ENCODE assay signal across 9 cellular contexts in genomic region chr11:122746050-122746478, GRCh38.
DNase-seq lines count a peak whose midpoint lies in the region; ATAC-seq and TF ChIP-seq lines count a peak whose summit lies in the region.
"Had no signal": no experiment of that assay in that cellular context is flagged by ENCODE, and none has a peak within 500 bp of the region (broad histone marks: within the 10 kb centered on the region; RNA-seq: fewer than 3 reads in every experiment).

No MANE protein-coding gene starts in this region.

- H3K27ac Mint-ChIP-seq in dendritic cell treated with granulocyte-macrophage colony-stimulating factor and Interleukin-4, amounts not matched to agents 40 ng/mL and 50 ng/mL, for 4 days: peak overlapping the region; percentile 82

- ATAC-seq in GM18858 (IDR thresholded peaks at IDR 0.05; ENCODE audit: unreplicated experiment) (peak; percentile 68), HG02870 (IDR thresholded peaks at IDR 0.05; ENCODE audit: unreplicated experiment) (peak; percentile 56), psoas muscle (no peak)

- 84 to 91% (median 89%) methylated on average over 13 of the region's 13 CpGs for WGBS in psoas muscle, 3 donors

- H3K36me3 ChIP-seq in psoas muscle (ENCODE audit: insufficient read depth in 1 of 2, low read depth in 1 of 2): no peaks in the 10 kb centered on the region

- no peaks in the 10 kb centered on the region for H3K4me1 ChIP-seq in psoas muscle

- no peak overlapping the region for H3K4me3 Mint-ChIP-seq in dendritic cell treated with granulocyte-macrophage colony-stimulating factor and Interleukin-4, amounts not matched to agents 40 ng/mL and 50 ng/mL, for 4 days

- DNase-seq in SIG-M5 (lab: John Stamatoyannopoulos, UW): peak; percentile 79
- DNase-seq in NCI-H1105 (lab: John Stamatoyannopoulos, UW): no peak
- DNase-seq in NCI-H2227 treated with DMSO at 0.1 percent for 48 hours (lab: John Stamatoyannopoulos, UW): no peak
- no peak for DNase-seq in psoas muscle
- DNase-seq in caudate nucleus (lab: John Stamatoyannopoulos, UW): no peak

- no peaks in the 10 kb centered on the region for H3K9me3 Mint-ChIP-seq in dendritic cell treated with granulocyte-macrophage colony-stimulating factor and Interleukin-4, amounts not matched to agents 40 ng/mL and 50 ng/mL, for 4 days

- H3K27ac ChIP-seq in psoas muscle: no peak overlapping the region
- no peak overlapping the region for H3K27ac ChIP-seq in caudate nucleus (ENCODE audit: low read depth, low read length)

- H3K9me3 ChIP-seq in psoas muscle: no peaks in the 10 kb centered on the region

- TF ChIP-seq CTCF in psoas muscle (IDR thresholded peaks at IDR 0.05): no peak

- peaks cover 42% of the 10 kb centered on the region for H3K4me1 Mint-ChIP-seq in dendritic cell treated with granulocyte-macrophage colony-stimulating factor and Interleukin-4, amounts not matched to agents 40 ng/mL and 50 ng/mL, for 4 days (ENCODE audit: low read depth)

- H3K27me3 ChIP-seq in psoas muscle (ENCODE audit: insufficient read depth in 3 of 3, low read length in 2 of 3): no peaks in the 10 kb centered on the region

- no peaks in the 10 kb centered on the region for H3K36me3 Mint-ChIP-seq in dendritic cell treated with granulocyte-macrophage colony-stimulating factor and Interleukin-4, amounts not matched to agents 40 ng/mL and 50 ng/mL, for 4 days (ENCODE audit: low read depth)

- intact Hi-C loops in dendritic cell treated with granulocyte-macrophage colony-stimulating factor and Interleukin-4, amounts not matched to agents 40 ng/mL and 50 ng/mL, for 4 days (cut with micrococcal nuclease): no loop called here
- intact Hi-C loops in psoas muscle (cut with DNase I): no loop called here

- H3K4me3 ChIP-seq in psoas muscle: no peak overlapping the region
- H3K4me3 ChIP-seq: skin epidermis had no signal

- no peaks in the 10 kb centered on the region for H3K27me3 Mint-ChIP-seq in dendritic cell treated with granulocyte-macrophage colony-stimulating factor and Interleukin-4, amounts not matched to agents 40 ng/mL and 50 ng/mL, for 4 days

Comparison
In these comparisons a context has a peak if more than half of its experiments do, and no peak if none do; other contexts are left out.
1. ATAC-seq: peak in GM18858 (single experiment) and HG02870 (single experiment); none in psoas muscle (0 of 4).